In genomic region chr11:91133361-91133760, GRCh38 we compare ENCODE assay signal across 23 cellular contexts.
DNase-seq lines count a peak whose midpoint lies in the region; ATAC-seq, FAIRE-seq and TF ChIP-seq lines count a peak whose summit lies in the region.
"Had no signal": no experiment of that assay in that cellular context is flagged by ENCODE, and none has a peak within 500 bp of the region (broad histone marks: within the 10 kb centered on the region; RNA-seq: fewer than 3 reads in every experiment).

No MANE protein-coding gene starts in this region.

- DNase-seq in HS-27A (ENCODE audit: low read depth) (peak; percentile 14), choroid plexus epithelial cell (ENCODE audit: low read depth) (peak; percentile 6), fibroblast of the aortic adventitia (ENCODE audit: low read depth) (peak; percentile 39), retinal pigment epithelial cell (ENCODE audit: low read depth) (peak; percentile 14), DMS153 treated with DMSO at 0.1 percent for 48 hours (lab: John Stamatoyannopoulos, UW; ENCODE audit: unreplicated experiment) (no peak), small intestine (no peak), psoas muscle (no peak), NCI-H1048 (lab: John Stamatoyannopoulos, UW) (no peak)
- DNase-seq: CD4-positive, alpha-beta memory T cell; DMS53; GOT3; MV-4-11; NCI-H1417; NCI-H187 treated with DMSO at 0.1 percent for 48 hours; NCI-H345; NCI-H524 treated with DMSO at 0.1 percent for 48 hours; PC-3; RPMI8226 had no signal

- no peak for ATAC-seq in psoas muscle
- ATAC-seq: A549, PC-3 had no signal

- TF ChIP-seq CTCF in choroid plexus epithelial cell (conservative IDR thresholded peaks at IDR 0.05; ENCODE audit: low read depth, low read length): no peak
- TF ChIP-seq CTCF in fibroblast of the aortic adventitia (IDR thresholded peaks at IDR 0.05; ENCODE audit: insufficient read depth, low read length): no peak
- TF ChIP-seq CTCF in retinal pigment epithelial cell (conservative IDR thresholded peaks at IDR 0.05; ENCODE audit: low read depth, low read length): no peak
- no peak for TF ChIP-seq CTCF in psoas muscle (IDR thresholded peaks at IDR 0.05)

- intact Hi-C loops in psoas muscle (cut with DNase I): no loop called here

- H3K27me3 ChIP-seq in small intestine (ENCODE audit: control insufficient read depth in 2 of 2, insufficient read depth in 2 of 2, low read length in 2 of 2): no peaks in the 10 kb centered on the region
- H3K27me3 ChIP-seq in psoas muscle (ENCODE audit: insufficient read depth in 3 of 3, low read length in 2 of 3): peaks cover 0 to 2% (median 0%) of the 10 kb centered on the region in 3 donors
- H3K27me3 ChIP-seq: BLaER1 had no signal

- H3K27ac ChIP-seq in small intestine (ENCODE audit: low read depth in 1 of 2, low read length in 1 of 2) (no peak overlapping the region), psoas muscle (no peak overlapping the region)
- H3K27ac ChIP-seq: A549, BLaER1, KMS-11 had no signal

- H3K36me3 ChIP-seq in small intestine (ENCODE audit: control insufficient read depth in 2 of 2, insufficient read depth in 2 of 2, low read length in 2 of 2) (no peaks in the 10 kb centered on the region), psoas muscle (ENCODE audit: insufficient read depth in 1 of 2, low read depth in 1 of 2) (no peaks in the 10 kb centered on the region)
- H3K36me3 ChIP-seq: BLaER1 had no signal

- H3K9me3 ChIP-seq in small intestine (ENCODE audit: control insufficient read depth, low read depth) (no peaks in the 10 kb centered on the region), psoas muscle (no peaks in the 10 kb centered on the region)
- H3K9me3 ChIP-seq: A549, BLaER1 had no signal

- H3K4me3 ChIP-seq in choroid plexus epithelial cell (ENCODE audit: low read depth, low read length): no peak overlapping the region
- no peak overlapping the region for H3K4me3 ChIP-seq in fibroblast of the aortic adventitia (ENCODE audit: low read depth, low read length)
- no peak overlapping the region for H3K4me3 ChIP-seq in retinal pigment epithelial cell (ENCODE audit: low read length)
- no peak overlapping the region for H3K4me3 ChIP-seq in small intestine (ENCODE audit: low read depth in 1 of 2, low read length in 2 of 2)
- H3K4me3 ChIP-seq in psoas muscle: no peak overlapping the region
- H3K4me3 ChIP-seq: A549, BLaER1 had no signal

- H3K4me1 ChIP-seq in small intestine (ENCODE audit: control insufficient read depth in 2 of 2, insufficient read depth in 1 of 2, low read depth in 1 of 2, low read length in 1 of 2) (no peaks in the 10 kb centered on the region), psoas muscle (no peaks in the 10 kb centered on the region)
- H3K4me1 ChIP-seq: A549, BLaER1 had no signal

- no peak for FAIRE-seq in small intestine (lab: Jason Lieb, UNC)
- FAIRE-seq: A549, GM12891, GM19239 had no signal

Comparison
In these comparisons a context has a peak if more than half of its experiments do, and no peak if none do; other contexts are left out.
1. DNase-seq: peak in HS-27A (single experiment), choroid plexus epithelial cell (single experiment), fibroblast of the aortic adventitia (single experiment) and retinal pigment epithelial cell (single experiment); none in DMS153 treated with DMSO at 0.1 percent for 48 hours (single experiment), small intestine (single experiment), psoas muscle (0 of 2) and NCI-H1048 (single experiment).